21 cellular contexts compared by ENCODE assay signal in the genomic region with DNA sequence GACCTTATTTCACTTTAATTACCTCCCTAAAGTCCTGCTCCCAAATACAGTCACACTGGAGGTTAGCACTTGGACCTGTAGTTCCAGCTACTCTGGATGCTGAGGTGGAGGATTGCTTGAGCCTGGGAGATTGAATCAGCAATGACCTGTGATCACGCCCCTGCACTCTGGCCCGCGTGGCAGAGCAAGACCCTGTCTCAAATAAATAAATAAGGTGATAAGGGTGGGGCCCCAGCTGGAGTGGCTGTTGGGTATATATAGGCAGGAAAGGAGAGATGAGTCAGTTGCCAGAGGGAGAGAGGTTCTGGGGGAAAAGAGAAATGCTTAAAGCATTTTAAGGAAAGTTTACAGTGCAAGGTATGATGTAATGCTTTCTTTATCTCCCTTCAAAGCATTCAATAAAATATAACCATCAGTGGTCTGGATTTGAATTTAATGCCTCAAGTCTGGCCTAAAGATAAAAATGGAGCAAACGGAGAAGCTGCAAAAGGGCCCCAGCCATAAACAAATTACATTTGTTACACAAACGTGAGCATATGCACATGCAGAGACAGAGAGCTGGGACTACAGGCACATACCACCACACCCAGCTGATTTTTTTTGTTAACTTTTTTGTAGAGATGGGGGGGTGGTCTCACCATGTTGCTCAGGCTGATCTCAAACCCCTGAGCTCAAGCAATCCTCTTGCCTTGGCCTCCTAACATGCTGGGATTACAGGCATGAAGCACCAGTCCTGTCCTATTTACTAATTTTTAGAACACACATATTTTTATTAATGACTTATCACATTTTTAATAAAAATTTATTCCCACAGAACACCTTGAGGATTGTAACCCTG. TPM values are rescaled to one million over a fixed set of nuclear protein-coding genes. Genes with fewer than 3 reads are reported as not detected.
DNase-seq lines count a peak whose midpoint lies in the region; ATAC-seq, FAIRE-seq and TF ChIP-seq lines count a peak whose summit lies in the region.
"Had no signal": no experiment of that assay in that cellular context is flagged by ENCODE, and none has a peak within 500 bp of the region (broad histone marks: within the 10 kb centered on the region; RNA-seq: fewer than 3 reads in every experiment).

No MANE protein-coding gene starts in this region.

- FAIRE-seq in keratinocyte (lab: Jason Lieb, UNC), result no peak
- FAIRE-seq: frontal cortex had no signal

- peak; percentile 24 for DNase-seq in DMS53 (lab: John Stamatoyannopoulos, UW)
- no peak for DNase-seq in DMS53 treated with DMSO at 0.1 percent for 48 hours (lab: John Stamatoyannopoulos, UW; ENCODE audit: unreplicated experiment)
- peak; percentile 52 to 63 for DNase-seq in SJSA1 (ENCODE audit: low read depth in 1 of 2, low spot score in 2 of 2)
- no peak for DNase-seq in keratinocyte (ENCODE audit: low read depth, low spot score)
- DNase-seq in stomach, result no peak
- DNase-seq in nucleus accumbens (lab: John Stamatoyannopoulos, UW), result no peak
- DNase-seq: 8988T; CD4-positive, CD25-positive, alpha-beta regulatory T cell; effector memory CD8-positive, alpha-beta T cell; GDM1; midbrain; NCI-H187; occipital lobe; stimulated activated CD4-positive, alpha-beta T cell treated with anti-CD3 and anti-CD28 coated beads, Interleukin-12 subunit alpha, Interleukin-12 subunit beta, amount 100 ng/mL, for 4 hours; T-helper 1 cell had no signal

- dilution Hi-C loops in keratinocyte (cut with MboI; ENCODE audit: extremely low pct_ligation_motif_present, low sequenced_read_pairs), result no loop called here

- no peaks in the 10 kb centered on the region for H3K36me3 ChIP-seq in SJSA1
- no peaks in the 10 kb centered on the region for H3K36me3 ChIP-seq in keratinocyte (ENCODE audit: control insufficient read depth in 2 of 2, extremely low read depth in 1 of 2, insufficient read depth in 2 of 2, low read length in 2 of 2)
- no peaks in the 10 kb centered on the region for H3K36me3 ChIP-seq in stomach
- no peaks in the 10 kb centered on the region for H3K36me3 ChIP-seq in gastroesophageal sphincter
- H3K36me3 ChIP-seq: cardiac muscle cell, Peyer's patch had no signal

- intact Hi-C loops in stomach (cut with DNase I; ENCODE audit: low total_unique reads), result no loop called here

- TF ChIP-seq CTCF in keratinocyte (optimal IDR thresholded peaks at IDR 0.05 in 1 of 3, IDR thresholded peaks at IDR 0.05 in 1 of 3, conservative IDR thresholded peaks at IDR 0.05 in 1 of 3; ENCODE audit: extremely low read depth in 1 of 3, insufficient read depth in 2 of 3, low read length in 3 of 3) (no peak), stomach (IDR thresholded peaks at IDR 0.05) (no peak), gastroesophageal sphincter (IDR thresholded peaks at IDR 0.05) (no peak)

- H3K4me3 ChIP-seq in SJSA1 (no peak overlapping the region), keratinocyte (ENCODE audit: control insufficient read depth in 2 of 3, extremely low read depth in 1 of 3, insufficient read depth in 2 of 3, low read depth in 1 of 3, low read length in 3 of 3) (no peak overlapping the region), stomach (no peak overlapping the region), gastroesophageal sphincter (no peak overlapping the region)
- H3K4me3 ChIP-seq: cardiac muscle cell, Peyer's patch had no signal

- TF ChIP-seq POLR2A in stomach (IDR thresholded peaks at IDR 0.05) (no peak), gastroesophageal sphincter (IDR thresholded peaks at IDR 0.05) (no peak)

- no peaks in the 10 kb centered on the region for H3K9me1 ChIP-seq in keratinocyte (ENCODE audit: control insufficient read depth, extremely low read depth, insufficient read depth, low read length)

- H3K27me3 ChIP-seq in SJSA1 (replicated peaks) (no peaks in the 10 kb centered on the region), keratinocyte (ENCODE audit: control insufficient read depth, extremely low read depth, insufficient read depth, low read length) (no peaks in the 10 kb centered on the region), stomach (no peaks in the 10 kb centered on the region), gastroesophageal sphincter (no peaks in the 10 kb centered on the region)
- H3K27me3 ChIP-seq: Peyer's patch had no signal

- TF ChIP-seq EP300 in stomach (IDR thresholded peaks at IDR 0.05), result no peak
- TF ChIP-seq EP300 in gastroesophageal sphincter (IDR thresholded peaks at IDR 0.05), result no peak

- no peaks in the 10 kb centered on the region for H4K20me1 ChIP-seq in keratinocyte (ENCODE audit: control insufficient read depth, extremely low read depth, insufficient read depth, low read length)

- peak overlapping the region; percentile 6 for H3K4me2 ChIP-seq in keratinocyte (ENCODE audit: control insufficient read depth, extremely low read depth, insufficient read depth, low read depth, low read length)

- peak overlapping the region; percentile 26 for H3K27ac ChIP-seq in SJSA1
- H3K27ac ChIP-seq in keratinocyte (ENCODE audit: control insufficient read depth, insufficient read depth, low read length), result no peak overlapping the region
- H3K27ac ChIP-seq in stomach, result peak overlapping the region in 3 of 5 donors; percentile 36 to 45 (median 41)
- H3K27ac ChIP-seq in gastroesophageal sphincter, result no peak overlapping the region
- H3K27ac ChIP-seq: cardiac muscle cell, Peyer's patch had no signal

- no peak overlapping the region for H2AFZ ChIP-seq in keratinocyte (ENCODE audit: control insufficient read depth, low read length)

- H3K9me3 ChIP-seq in SJSA1 (replicated peaks) (no peaks in the 10 kb centered on the region), keratinocyte (ENCODE audit: control insufficient read depth, low read depth, low read length) (no peaks in the 10 kb centered on the region), stomach (no peaks in the 10 kb centered on the region), gastroesophageal sphincter (no peaks in the 10 kb centered on the region)
- H3K9me3 ChIP-seq: Peyer's patch had no signal

- 33 to 67% (median 54%) methylated on average over 5 of the region's 5 CpGs for WGBS in stomach, 5 donors
- 78 to 93% methylated on average over 2 to 5 of the region's 5 CpGs for WGBS in gastroesophageal sphincter (ENCODE audit: low coverage in 1 of 2), 2 donors

- H3K79me2 ChIP-seq in keratinocyte (ENCODE audit: control insufficient read depth, insufficient read depth, low read length), result no peaks in the 10 kb centered on the region

- H3K4me1 ChIP-seq in SJSA1 (replicated peaks) (peaks cover 36% of the 10 kb centered on the region), keratinocyte (ENCODE audit: control insufficient read depth, extremely low read depth, insufficient read depth, low read length) (peaks cover 3% of the 10 kb centered on the region), stomach (peaks cover 0 to 24% (median 13%) of the 10 kb centered on the region in 4 donors), gastroesophageal sphincter (peaks cover 0 to 11% (median 4%) of the 10 kb centered on the region in 3 donors)

- ATAC-seq in GM18498 (IDR thresholded peaks at IDR 0.05; ENCODE audit: unreplicated experiment) (no peak), gastroesophageal sphincter (no peak)
- ATAC-seq: activated CD4-positive, CD25-positive, alpha-beta regulatory T cell treated with anti-CD3 and anti-CD28 coated beads, Interleukin-2, amount 50 U/mL, for 24 hours; effector memory CD8-positive, alpha-beta T cell had no signal

- no peak overlapping the region for H3K9ac ChIP-seq in keratinocyte (ENCODE audit: control insufficient read depth, extremely low read depth, insufficient read depth, low read length)

RNA-seq across cellular contexts. Expression of a gene that starts 6.1 kb away (rescaled TPM):
- 46.1 and 52.7 TPM in 2 replicates for total RNA-seq in SJSA1 (2014; rRNA removed; shearing (Covaris generic))
- polyA plus RNA-seq in keratinocyte (2.7 to 7.9 TPM (median 5.6 TPM) in 3 replicates), stomach (1 to 10 TPM; 4.6 to 6.5 (median 4.7) TPM)
- polyA plus RNA-seq in keratinocyte (2011; ENCODE audit: low read depth), result 3.7 TPM
- polyA plus RNA-seq in keratinocyte (2011; cell fraction: cytosol; rRNA removed), result 2.4 and 5.0 TPM in 2 replicates
- polyA plus RNA-seq in keratinocyte (2011; cell fraction: nucleus; rRNA removed), result 3.0 and 4.0 TPM in 2 replicates
- polyA plus RNA-seq in keratinocyte (2012; ENCODE audit: low replicate concordance), result 2.4 and 5.2 TPM in 2 replicates
- polyA minus RNA-seq in keratinocyte, result 1.4 to 4.5 TPM (median 3.9 TPM) in 3 replicates
- 3.5 TPM for polyA minus RNA-seq in keratinocyte (2011; cell fraction: cytosol; rRNA and poly(A)+ RNA removed)
- 2.6 and 3.3 TPM in 2 replicates for polyA minus RNA-seq in keratinocyte (2011; cell fraction: nucleus; rRNA and poly(A)+ RNA removed)
- total RNA-seq in stomach (10 to 100 TPM in 3 of 5 donors, 1 to 10 TPM in 2; 1.2 to 22.4 (median 11.6) TPM), gastroesophageal sphincter (10 to 100 TPM; 19.0 to 36.3 (median 25.5) TPM)

RNA-seq across cellular contexts. Expression of a gene that starts 21.9 kb away (rescaled TPM):
- 0.72 and 2.8 TPM in 2 replicates for total RNA-seq in SJSA1 (2014; rRNA removed; shearing (Covaris generic))
- polyA plus RNA-seq in keratinocyte (0.16 to 0.28 TPM (median 0.19 TPM) in 3 replicates), stomach (under 1 TPM in 2 of 3 donors, not detected in 1; 0.38 to 0.44 TPM)
- 0.16 TPM for polyA plus RNA-seq in keratinocyte (2011; ENCODE audit: low read depth)
- 0.23 and 0.49 TPM in 2 replicates for polyA plus RNA-seq in keratinocyte (2011; cell fraction: cytosol; rRNA removed)
- 0.10 and 0.28 TPM in 2 replicates for polyA plus RNA-seq in keratinocyte (2011; cell fraction: nucleus; rRNA removed)
- polyA plus RNA-seq in keratinocyte (2012; ENCODE audit: low replicate concordance), result 0.17 and 0.42 TPM in 2 replicates
- polyA minus RNA-seq in keratinocyte, result 0.16 to 0.46 TPM in 2 of 3 replicates, not detected in the other
- not detected for polyA minus RNA-seq in keratinocyte (2011; cell fraction: cytosol; rRNA and poly(A)+ RNA removed)
- 0.11 TPM in 1 of 2 replicates, not detected in the other for polyA minus RNA-seq in keratinocyte (2011; cell fraction: nucleus; rRNA and poly(A)+ RNA removed)
- total RNA-seq in stomach (1 to 10 TPM in 1 of 5 donors, not detected in 4; 6.8 TPM), gastroesophageal sphincter (1 to 10 TPM in 2 of 4 donors, under 1 TPM in 2; 0.74 to 1.4 (median 1.1) TPM)
- total RNA-seq: CD4-positive, CD25-positive, alpha-beta regulatory T cell; Peyer's patch had no signal

RNA-seq across cellular contexts. Expression of a gene that starts 59.2 kb away (rescaled TPM):
- 21.6 and 22.4 TPM in 2 replicates for total RNA-seq in SJSA1 (2014; rRNA removed; shearing (Covaris generic))
- polyA plus RNA-seq in keratinocyte (7.1 to 34.6 TPM (median 19.5 TPM) in 3 replicates), stomach (10 to 100 TPM; 38.5 to 76.7 (median 49.2) TPM)
- 27.9 TPM for polyA plus RNA-seq in keratinocyte (2011; ENCODE audit: low read depth)
- polyA plus RNA-seq in keratinocyte (2011; cell fraction: cytosol; rRNA removed), result 20.1 and 25.6 TPM in 2 replicates
- polyA plus RNA-seq in keratinocyte (2011; cell fraction: nucleus; rRNA removed), result 66.6 and 75.8 TPM in 2 replicates
- 30.0 and 158 TPM in 2 replicates for polyA plus RNA-seq in keratinocyte (2012; ENCODE audit: low replicate concordance)
- polyA minus RNA-seq in keratinocyte, result 16.3 to 30.3 TPM (median 18.2 TPM) in 3 replicates
- 50.1 TPM for polyA minus RNA-seq in keratinocyte (2011; cell fraction: cytosol; rRNA and poly(A)+ RNA removed)
- polyA minus RNA-seq in keratinocyte (2011; cell fraction: nucleus; rRNA and poly(A)+ RNA removed), result 38.1 and 60.5 TPM in 2 replicates
- total RNA-seq in stomach (100 to 1,000 TPM; 125 to 265 (median 158) TPM), gastroesophageal sphincter (100 to 1,000 TPM; 316 to 349 (median 331) TPM)

Comparison
In these comparisons a context has a peak if more than half of its experiments do, and no peak if none do; other contexts are left out.
1. DNase-seq: peak in DMS53 (single experiment) and SJSA1 (2 of 2); none in DMS53 treated with DMSO at 0.1 percent for 48 hours (single experiment), keratinocyte (single experiment), stomach (single experiment) and nucleus accumbens (0 of 56).
2. H3K27ac ChIP-seq: peak in SJSA1 (single experiment) and stomach (3 of 5); none in keratinocyte (single experiment) and gastroesophageal sphincter (0 of 4).